1 cellular context compared by ENCODE assay signal in the genomic region with DNA sequence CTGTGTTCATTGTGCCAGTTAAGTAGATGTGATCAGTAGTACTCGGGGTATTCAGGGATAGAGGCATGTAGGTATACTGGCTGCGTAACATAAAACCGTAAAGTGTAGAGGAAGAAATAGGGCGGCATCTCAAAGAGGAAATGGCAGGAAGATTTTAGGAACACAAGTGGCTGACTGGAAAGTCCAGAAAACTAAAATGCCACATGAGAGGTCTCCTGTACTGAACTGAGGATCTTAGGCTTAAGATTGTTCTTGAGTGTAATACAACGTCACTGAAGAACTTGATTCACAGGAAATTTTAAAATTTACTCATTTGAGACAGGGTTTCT.
TF ChIP-seq lines count a peak whose summit lies in the region.

No MANE protein-coding gene starts in this region.

TF ChIP-seq in K562, 482 proteins besides CTCF, POLR2A, EP300 and RAD21 (continued from another document):
- TF ChIP-seq, protein P1, sequence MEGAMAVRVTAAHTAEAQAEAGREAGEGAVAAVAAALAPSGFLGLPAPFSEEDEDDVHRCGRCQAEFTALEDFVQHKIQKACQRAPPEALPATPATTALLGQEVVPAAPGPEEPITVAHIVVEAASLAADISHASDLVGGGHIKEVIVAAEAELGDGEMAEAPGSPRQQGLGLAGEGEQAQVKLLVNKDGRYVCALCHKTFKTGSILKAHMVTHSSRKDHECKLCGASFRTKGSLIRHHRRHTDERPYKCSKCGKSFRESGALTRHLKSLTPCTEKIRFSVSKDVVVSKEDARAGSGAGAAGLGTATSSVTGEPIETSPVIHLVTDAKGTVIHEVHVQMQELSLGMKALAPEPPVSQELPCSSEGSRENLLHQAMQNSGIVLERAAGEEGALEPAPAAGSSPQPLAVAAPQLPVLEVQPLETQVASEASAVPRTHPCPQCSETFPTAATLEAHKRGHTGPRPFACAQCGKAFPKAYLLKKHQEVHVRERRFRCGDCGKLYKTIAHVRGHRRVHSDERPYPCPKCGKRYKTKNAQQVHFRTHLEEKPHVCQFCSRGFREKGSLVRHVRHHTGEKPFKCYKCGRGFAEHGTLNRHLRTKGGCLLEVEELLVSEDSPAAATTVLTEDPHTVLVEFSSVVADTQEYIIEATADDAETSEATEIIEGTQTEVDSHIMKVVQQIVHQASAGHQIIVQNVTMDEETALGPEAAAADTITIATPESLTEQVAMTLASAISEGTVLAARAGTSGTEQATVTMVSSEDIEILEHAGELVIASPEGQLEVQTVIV (CRISPR knock-in tag; IDR thresholded peaks at IDR 0.05; ENCODE audit: borderline replicate concordance): peak; percentile 37; the same call in 1 of the 2 replicates
- TF ChIP-seq, protein P2, sequence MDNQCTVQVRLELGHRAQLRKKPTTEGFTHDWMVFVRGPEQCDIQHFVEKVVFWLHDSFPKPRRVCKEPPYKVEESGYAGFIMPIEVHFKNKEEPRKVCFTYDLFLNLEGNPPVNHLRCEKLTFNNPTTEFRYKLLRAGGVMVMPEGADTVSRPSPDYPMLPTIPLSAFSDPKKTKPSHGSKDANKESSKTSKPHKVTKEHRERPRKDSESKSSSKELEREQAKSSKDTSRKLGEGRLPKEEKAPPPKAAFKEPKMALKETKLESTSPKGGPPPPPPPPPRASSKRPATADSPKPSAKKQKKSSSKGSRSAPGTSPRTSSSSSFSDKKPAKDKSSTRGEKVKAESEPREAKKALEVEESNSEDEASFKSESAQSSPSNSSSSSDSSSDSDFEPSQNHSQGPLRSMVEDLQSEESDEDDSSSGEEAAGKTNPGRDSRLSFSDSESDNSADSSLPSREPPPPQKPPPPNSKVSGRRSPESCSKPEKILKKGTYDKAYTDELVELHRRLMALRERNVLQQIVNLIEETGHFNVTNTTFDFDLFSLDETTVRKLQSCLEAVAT (IDR thresholded peaks at IDR 0.05): 0 out of 4 replicates have a peak, but pooled peaks of 1 of the 2 experiments have one; percentile 29
- TF ChIP-seq, protein P3, sequence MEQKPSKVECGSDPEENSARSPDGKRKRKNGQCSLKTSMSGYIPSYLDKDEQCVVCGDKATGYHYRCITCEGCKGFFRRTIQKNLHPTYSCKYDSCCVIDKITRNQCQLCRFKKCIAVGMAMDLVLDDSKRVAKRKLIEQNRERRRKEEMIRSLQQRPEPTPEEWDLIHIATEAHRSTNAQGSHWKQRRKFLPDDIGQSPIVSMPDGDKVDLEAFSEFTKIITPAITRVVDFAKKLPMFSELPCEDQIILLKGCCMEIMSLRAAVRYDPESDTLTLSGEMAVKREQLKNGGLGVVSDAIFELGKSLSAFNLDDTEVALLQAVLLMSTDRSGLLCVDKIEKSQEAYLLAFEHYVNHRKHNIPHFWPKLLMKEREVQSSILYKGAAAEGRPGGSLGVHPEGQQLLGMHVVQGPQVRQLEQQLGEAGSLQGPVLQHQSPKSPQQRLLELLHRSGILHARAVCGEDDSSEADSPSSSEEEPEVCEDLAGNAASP (IDR thresholded peaks at IDR 0.05): no peak
- TF ChIP-seq TGIF2 (CRISPR knock-in tag; IDR thresholded peaks at IDR 0.05): no peak
- TF ChIP-seq, protein P4, sequence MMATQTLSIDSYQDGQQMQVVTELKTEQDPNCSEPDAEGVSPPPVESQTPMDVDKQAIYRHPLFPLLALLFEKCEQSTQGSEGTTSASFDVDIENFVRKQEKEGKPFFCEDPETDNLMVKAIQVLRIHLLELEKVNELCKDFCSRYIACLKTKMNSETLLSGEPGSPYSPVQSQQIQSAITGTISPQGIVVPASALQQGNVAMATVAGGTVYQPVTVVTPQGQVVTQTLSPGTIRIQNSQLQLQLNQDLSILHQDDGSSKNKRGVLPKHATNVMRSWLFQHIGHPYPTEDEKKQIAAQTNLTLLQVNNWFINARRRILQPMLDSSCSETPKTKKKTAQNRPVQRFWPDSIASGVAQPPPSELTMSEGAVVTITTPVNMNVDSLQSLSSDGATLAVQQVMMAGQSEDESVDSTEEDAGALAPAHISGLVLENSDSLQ (IDR thresholded peaks at IDR 0.05): no peak
- no peak for TF ChIP-seq ZNF217 (CRISPR knock-in tag; IDR thresholded peaks at IDR 0.05)
- peak; percentile 39 for TF ChIP-seq RBBP5 (IDR thresholded peaks at IDR 0.05; ENCODE audit: borderline replicate concordance, insufficient read depth, low read length, poor library complexity, severe bottlenecking)
- peak; percentile 59 for TF ChIP-seq EWSR1 (IDR thresholded peaks at IDR 0.05; ENCODE audit: borderline replicate concordance, low read depth, partially characterized antibody)
